Comparison of ENCODE assay signal across 1 cellular context in genomic region chr17:36900130-36900590, GRCh38.
TF ChIP-seq lines count a peak whose summit lies in the region.

No MANE protein-coding gene starts in this region.

TF ChIP-seq in H1, 55 proteins besides CTCF, POLR2A, EP300 and RAD21:
- TF ChIP-seq SP2 (IDR thresholded peaks at IDR 0.05; ENCODE audit: low read length) (no peak), BRCA1 (IDR thresholded peaks at IDR 0.05; ENCODE audit: low read depth, low read length) (no peak), CBX5 (IDR thresholded peaks at IDR 0.05; ENCODE audit: low read depth, low read length) (no peak), CREB1 (IDR thresholded peaks at IDR 0.05) (no peak), CEBPB (IDR thresholded peaks at IDR 0.05; ENCODE audit: low read depth, low read length) (no peak), SIX5 (IDR thresholded peaks at IDR 0.05; ENCODE audit: low read depth, low read length) (no peak), CBX8 (IDR thresholded peaks at IDR 0.05; ENCODE audit: borderline replicate concordance, low read depth, low read length) (no peak), JUND (IDR thresholded peaks at IDR 0.05; ENCODE audit: low read length) (no peak), KDM5A (IDR thresholded peaks at IDR 0.05; ENCODE audit: low read length) (no peak), FOSL1 (IDR thresholded peaks at IDR 0.05; ENCODE audit: insufficient read depth, low read depth, low read length) (no peak), CHD1 (IDR thresholded peaks at IDR 0.05; ENCODE audit: low read depth, low read length) (no peak), SIN3A (conservative IDR thresholded peaks at IDR 0.05 in 1 of 2, IDR thresholded peaks at IDR 0.05 in 1 of 2; ENCODE audit: low read depth in 1 of 2, low read length in 2 of 2) (no peak), KDM4A (IDR thresholded peaks at IDR 0.05; ENCODE audit: low read depth, low read length, severe bottlenecking) (no peak), KDM1A (IDR thresholded peaks at IDR 0.05; ENCODE audit: borderline replicate concordance, low read length) (no peak), CHD7 (IDR thresholded peaks at IDR 0.05; ENCODE audit: insufficient replicate concordance, low read length) (no peak), SAP30 (IDR thresholded peaks at IDR 0.05; ENCODE audit: insufficient read depth, insufficient replicate concordance, low read length) (no peak), SIRT6 (IDR thresholded peaks at IDR 0.05; ENCODE audit: low read length) (no peak)
TF ChIP-seq in H1: peak in this region for 0.
